10 cellular contexts compared by ENCODE assay signal in the genomic region with DNA sequence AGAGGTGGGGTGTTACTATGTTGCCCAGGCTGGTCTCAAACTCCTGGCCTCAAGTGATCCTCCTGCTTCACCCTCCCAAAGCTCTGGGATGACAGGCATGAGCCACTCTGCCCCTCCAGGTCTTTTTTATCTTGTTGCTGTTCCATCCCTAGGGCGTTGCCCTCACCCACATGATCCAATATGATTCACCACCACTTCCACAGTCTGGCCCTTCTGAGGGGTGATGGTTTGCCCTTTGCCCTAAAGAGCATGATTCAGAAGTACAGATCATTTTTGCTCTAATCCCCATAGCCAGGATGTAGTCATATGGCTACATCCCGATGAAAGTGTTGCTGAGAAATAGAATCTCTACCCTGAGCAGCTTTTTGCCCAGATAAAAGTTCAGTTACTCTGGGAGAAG. TPM values are rescaled to one million over a fixed set of nuclear protein-coding genes. Genes with fewer than 3 reads are reported as not detected.
DNase-seq lines count a peak whose midpoint lies in the region; ATAC-seq and TF ChIP-seq lines count a peak whose summit lies in the region.
"Had no signal": no experiment of that assay in that cellular context is flagged by ENCODE, and none has a peak within 500 bp of the region (broad histone marks: within the 10 kb centered on the region; RNA-seq: fewer than 3 reads in every experiment).

No MANE protein-coding gene starts in this region.

- H3K36me3 ChIP-seq in lower lobe of right lung, result no peaks in the 10 kb centered on the region
- H3K36me3 ChIP-seq: colonic mucosa had no signal

- intact Hi-C loops in lower lobe of right lung (cut with DNase I), result no loop called here

- ATAC-seq in lower lobe of right lung (peak; percentile 78 to 87), HG02678 (IDR thresholded peaks at IDR 0.05; ENCODE audit: unreplicated experiment) (no peak)

- in situ Hi-C loops in astrocyte of the cerebellum (cut with HindIII; ENCODE audit: low sequenced_read_pairs), result loop anchor here (25.0 kb wide), 1 partner anchor 115 kb away; a partner anchor contains a TSS

- DNase-seq in AG20443 (ENCODE audit: low spot score) (peak; percentile 92), HT-29 (ENCODE audit: low spot score) (peak; percentile 15), astrocyte of the cerebellum (ENCODE audit: low read depth) (peak; percentile 44), lower lobe of right lung (no peak), DMS153 (lab: John Stamatoyannopoulos, UW) (no peak), NCI-H2227 (lab: John Stamatoyannopoulos, UW; ENCODE audit: unreplicated experiment) (no peak), SK-N-DZ (ENCODE audit: low spot score) (no peak)
- DNase-seq: colonic mucosa, NCI-H1417 had no signal

- no peak for TF ChIP-seq CTCF in astrocyte of the cerebellum (IDR thresholded peaks at IDR 0.05; ENCODE audit: low read depth, low read length, missing control alignments)
- no peak for TF ChIP-seq CTCF in lower lobe of right lung (IDR thresholded peaks at IDR 0.05)

- no peak overlapping the region for H3K4me3 ChIP-seq in astrocyte of the cerebellum (ENCODE audit: low read depth, low read length)
- no peak overlapping the region for H3K4me3 ChIP-seq in lower lobe of right lung
- H3K4me3 ChIP-seq: colonic mucosa had no signal

- H3K27me3 ChIP-seq in lower lobe of right lung (ENCODE audit: low read depth), result no peaks in the 10 kb centered on the region
- H3K27me3 ChIP-seq: colonic mucosa had no signal

- no peak overlapping the region for H3K27ac ChIP-seq in lower lobe of right lung
- H3K27ac ChIP-seq: colonic mucosa had no signal

- H3K9me3 ChIP-seq in lower lobe of right lung, result no peaks in the 10 kb centered on the region
- H3K9me3 ChIP-seq: colonic mucosa had no signal

- no peaks in the 10 kb centered on the region for H3K4me1 ChIP-seq in lower lobe of right lung
- H3K4me1 ChIP-seq: colonic mucosa had no signal

RNA-seq across cellular contexts. Expression of a gene that starts 18.8 kb away (rescaled TPM):
- total RNA-seq in HT-29 (2014; rRNA removed; shearing (Covaris generic)), result 17.1 and 17.9 TPM in 2 replicates
- total RNA-seq in lower lobe of right lung, result 86.1 TPM
- polyA plus RNA-seq in SK-N-DZ (2014; cell fraction: cytosol; rRNA removed), result 5.1 and 7.1 TPM in 2 replicates
- polyA plus RNA-seq in SK-N-DZ (2014; cell fraction: nucleus; rRNA removed), result 16.9 and 18.5 TPM in 2 replicates

RNA-seq across cellular contexts. Expression of a gene that starts 21.9 kb away (rescaled TPM):
- 21.6 and 29.8 TPM in 2 replicates for total RNA-seq in HT-29 (2014; rRNA removed; shearing (Covaris generic))
- total RNA-seq in lower lobe of right lung, result 8.2 TPM
- 13.9 and 16.2 TPM in 2 replicates for polyA plus RNA-seq in SK-N-DZ (2014; cell fraction: cytosol; rRNA removed)
- 11.0 and 13.4 TPM in 2 replicates for polyA plus RNA-seq in SK-N-DZ (2014; cell fraction: nucleus; rRNA removed)

RNA-seq across cellular contexts. Expression of a gene that starts 22.1 kb away (rescaled TPM):
- 18.4 and 22.0 TPM in 2 replicates for total RNA-seq in HT-29 (2014; rRNA removed; shearing (Covaris generic))
- 23.1 TPM for total RNA-seq in lower lobe of right lung
- polyA plus RNA-seq in SK-N-DZ (2014; cell fraction: cytosol; rRNA removed), result 10.7 and 13.6 TPM in 2 replicates
- 15.1 and 17.0 TPM in 2 replicates for polyA plus RNA-seq in SK-N-DZ (2014; cell fraction: nucleus; rRNA removed)

RNA-seq across cellular contexts. Expression of a gene that starts 36.6 kb away (rescaled TPM):
- 1.3 and 3.7 TPM in 2 replicates for total RNA-seq in HT-29 (2014; rRNA removed; shearing (Covaris generic))
- 2.4 TPM for total RNA-seq in lower lobe of right lung
- polyA plus RNA-seq in SK-N-DZ (2014; cell fraction: cytosol; rRNA removed), result 2.0 and 4.6 TPM in 2 replicates
- polyA plus RNA-seq in SK-N-DZ (2014; cell fraction: nucleus; rRNA removed), result 51.5 and 64.1 TPM in 2 replicates

RNA-seq across cellular contexts. Expression of a gene that starts 41.7 kb away (rescaled TPM):
- total RNA-seq in HT-29 (2014; rRNA removed; shearing (Covaris generic)), result not detected in 2 replicates
- total RNA-seq in lower lobe of right lung, result 0.32 TPM
- polyA plus RNA-seq in SK-N-DZ (2014; cell fraction: cytosol; rRNA removed), result 4.4 and 5.7 TPM in 2 replicates
- 9.6 and 24.8 TPM in 2 replicates for polyA plus RNA-seq in SK-N-DZ (2014; cell fraction: nucleus; rRNA removed)

Comparison
In these comparisons a context has a peak if more than half of its experiments do, and no peak if none do; other contexts are left out.
1. DNase-seq: peak in AG20443 (single experiment), HT-29 (single experiment) and astrocyte of the cerebellum (single experiment); none in lower lobe of right lung (single experiment), DMS153 (single experiment), NCI-H2227 (single experiment) and SK-N-DZ (single experiment).